Comparison of ENCODE assay signal across 12 cellular contexts in genomic region chr9:137455361-137455991, GRCh38. TPM values are rescaled to one million over a fixed set of nuclear protein-coding genes. Genes with fewer than 3 reads are reported as not detected.
DNase-seq lines count a peak whose midpoint lies in the region; ATAC-seq and TF ChIP-seq lines count a peak whose summit lies in the region.
"Had no signal": no experiment of that assay in that cellular context is flagged by ENCODE, and none has a peak within 500 bp of the region (broad histone marks: within the 10 kb centered on the region; RNA-seq: fewer than 3 reads in every experiment).

No MANE protein-coding gene starts in this region.

- peak overlapping the region; percentile 76 for H3K9ac ChIP-seq in Karpas-422 (ENCODE audit: low read length)

- no peaks in the 10 kb centered on the region for H3K9me3 ChIP-seq in Karpas-422 (ENCODE audit: low read length)
- no peaks in the 10 kb centered on the region for H3K9me3 ChIP-seq in left ventricle myocardium inferior (replicated peaks)
- H3K9me3 ChIP-seq: A549 had no signal

- peak overlapping the region; percentile 39 for H3K4me3 Mint-ChIP-seq in activated CD4-positive, alpha-beta T cell treated with anti-CD3 and anti-CD28 coated beads, Interleukin-2, amount 10 ng/mL, durations not matched to agents 24 days and 14 days

- peak overlapping the region; percentile 90 for H3K27ac ChIP-seq in Karpas-422 (ENCODE audit: low read length)
- peak overlapping the region; percentile 70 for H3K27ac ChIP-seq in left ventricle myocardium inferior (replicated peaks)

- H2AFZ ChIP-seq in Karpas-422 (ENCODE audit: low read length): no peak overlapping the region

- peaks cover 24% of the 10 kb centered on the region for H3K36me3 Mint-ChIP-seq in activated CD4-positive, alpha-beta T cell treated with anti-CD3 and anti-CD28 coated beads, Interleukin-2, amount 10 ng/mL, durations not matched to agents 24 days and 14 days (ENCODE audit: low read depth)

- ATAC-seq in sciatic nerve: no peak
- no peak for ATAC-seq in GM21423 (IDR thresholded peaks at IDR 0.05; ENCODE audit: unreplicated experiment)
- ATAC-seq: A549 had no signal

- TF ChIP-seq CTCF in left ventricle myocardium inferior (IDR thresholded peaks at IDR 0.05; ENCODE audit: borderline replicate concordance) (no peak), GM10266 (IDR thresholded peaks at IDR 0.05; ENCODE audit: control insufficient read depth, insufficient read depth, low read depth, missing control alignments) (no peak)

- H3K79me2 ChIP-seq in Karpas-422 (ENCODE audit: low read length): peaks cover 16% of the 10 kb centered on the region

- H3K4me2 ChIP-seq in Karpas-422 (ENCODE audit: low read depth, low read length, poor library complexity, severe bottlenecking): peak overlapping the region; percentile 64

- H3K4me1 ChIP-seq in Karpas-422 (ENCODE audit: low read length) (peaks cover 56% of the 10 kb centered on the region), left ventricle myocardium inferior (peaks cover 44% of the 10 kb centered on the region)

- no peak overlapping the region for H3K27ac Mint-ChIP-seq in activated CD4-positive, alpha-beta T cell treated with anti-CD3 and anti-CD28 coated beads, Interleukin-2, amount 10 ng/mL, durations not matched to agents 24 days and 14 days
- H3K27ac Mint-ChIP-seq: WTC11 had no signal

- H3K27me3 ChIP-seq in Karpas-422 (ENCODE audit: low read length) (no peaks in the 10 kb centered on the region), left ventricle myocardium inferior (ENCODE audit: low read depth) (no peaks in the 10 kb centered on the region)

- intact Hi-C loops in activated CD4-positive, alpha-beta T cell treated with anti-CD3 and anti-CD28 coated beads, Interleukin-2, amount 10 ng/mL, durations not matched to agents 24 days and 14 days (cut with micrococcal nuclease): loop anchor here (5.0 to 10.0 kb wide), 2 partner anchors 97 to 661 kb away; partner anchors contain the start of genes CCDC183, MRPL41, PNPLA7 and TMEM141
- intact Hi-C loops in left ventricle myocardium inferior (cut with micrococcal nuclease): no loop called here
- intact Hi-C loops in sciatic nerve (cut with DNase I): no loop called here

- peaks cover 12% of the 10 kb centered on the region for H3K36me3 ChIP-seq in Karpas-422 (ENCODE audit: insufficient read depth, low read length)
- peaks cover 13% of the 10 kb centered on the region for H3K36me3 ChIP-seq in left ventricle myocardium inferior

- no peaks in the 10 kb centered on the region for H3K27me3 Mint-ChIP-seq in activated CD4-positive, alpha-beta T cell treated with anti-CD3 and anti-CD28 coated beads, Interleukin-2, amount 10 ng/mL, durations not matched to agents 24 days and 14 days

- DNase-seq in activated CD4-positive, alpha-beta T cell treated with anti-CD3 and anti-CD28 coated beads, Interleukin-2, amount 10 ng/mL, durations not matched to agents 24 days and 14 days: no peak
- DNase-seq in activated CD4-positive, alpha-beta T cell treated with anti-CD3 and anti-CD28 coated beads, Interleukin-2, amount 50 U/mL, for 1 hour: no peak
- DNase-seq in Karpas-422 (peak; percentile 82), left ventricle myocardium inferior (no peak), sciatic nerve (ENCODE audit: low spot score) (peak; percentile 60), GM10266 (ENCODE audit: extremely low spot score) (no peak), globus pallidus (ENCODE audit: low spot score) (no peak)
- DNase-seq: amniotic stem cell, SHP77 had no signal

- H3K4me3 ChIP-seq in Karpas-422 (ENCODE audit: low read length): peak overlapping the region; percentile 71; the same call in 1 of the 2 replicates
- H3K4me3 ChIP-seq in left ventricle myocardium inferior: no peak overlapping the region
- H3K4me3 ChIP-seq: A549 had no signal

- H4K20me1 ChIP-seq in Karpas-422 (ENCODE audit: insufficient read depth, low read depth, low read length): peaks cover 27% of the 10 kb centered on the region

- H3K4me1 Mint-ChIP-seq in activated CD4-positive, alpha-beta T cell treated with anti-CD3 and anti-CD28 coated beads, Interleukin-2, amount 10 ng/mL, durations not matched to agents 24 days and 14 days: peaks cover 25% of the 10 kb centered on the region

- H3K9me2 ChIP-seq in Karpas-422 (replicated peaks; ENCODE audit: insufficient read depth, low read length): no peaks in the 10 kb centered on the region

- no peaks in the 10 kb centered on the region for H3K9me3 Mint-ChIP-seq in activated CD4-positive, alpha-beta T cell treated with anti-CD3 and anti-CD28 coated beads, Interleukin-2, amount 10 ng/mL, durations not matched to agents 24 days and 14 days
- H3K9me3 Mint-ChIP-seq: WTC11 had no signal

RNA-seq across cellular contexts. Expression of gene NSMF, which starts 3.7 kb away (rescaled TPM):
- total RNA-seq in activated CD4-positive, alpha-beta T cell treated with anti-CD3 and anti-CD28 coated beads, Interleukin-2, amount 10 ng/mL, durations not matched to agents 24 days and 14 days: 68.6 and 69.6 TPM in 2 replicates
- 36.4 and 55.4 TPM in 2 replicates for total RNA-seq in Karpas-422 (2014; rRNA removed; shearing (Covaris generic); ENCODE audit: low replicate concordance)
- total RNA-seq in left ventricle myocardium inferior (9.8 TPM), sciatic nerve (50.4 TPM)

RNA-seq across cellular contexts. Expression of gene ENTPD8, which starts 14.3 kb away (rescaled TPM):
- not detected in 2 replicates for total RNA-seq in activated CD4-positive, alpha-beta T cell treated with anti-CD3 and anti-CD28 coated beads, Interleukin-2, amount 10 ng/mL, durations not matched to agents 24 days and 14 days
- not detected in 2 replicates for total RNA-seq in Karpas-422 (2014; rRNA removed; shearing (Covaris generic); ENCODE audit: low replicate concordance)
- total RNA-seq in left ventricle myocardium inferior: not detected
- not detected for total RNA-seq in sciatic nerve

RNA-seq across cellular contexts. Expression of gene NOXA1, which starts 32.3 kb away (rescaled TPM):
- 0.30 and 0.36 TPM in 2 replicates for total RNA-seq in activated CD4-positive, alpha-beta T cell treated with anti-CD3 and anti-CD28 coated beads, Interleukin-2, amount 10 ng/mL, durations not matched to agents 24 days and 14 days
- total RNA-seq in Karpas-422 (2014; rRNA removed; shearing (Covaris generic); ENCODE audit: low replicate concordance): 0.51 TPM in 1 of 2 replicates, not detected in the other
- total RNA-seq in left ventricle myocardium inferior: 2.0 TPM
- 7.4 TPM for total RNA-seq in sciatic nerve

RNA-seq across cellular contexts. Expression of gene EXD3, which starts 32.5 kb away (rescaled TPM):
- 4.4 and 5.2 TPM in 2 replicates for total RNA-seq in activated CD4-positive, alpha-beta T cell treated with anti-CD3 and anti-CD28 coated beads, Interleukin-2, amount 10 ng/mL, durations not matched to agents 24 days and 14 days
- 2.8 and 7.8 TPM in 2 replicates for total RNA-seq in Karpas-422 (2014; rRNA removed; shearing (Covaris generic); ENCODE audit: low replicate concordance)
- total RNA-seq in left ventricle myocardium inferior (9.2 TPM), sciatic nerve (48.1 TPM)

Comparison
In these comparisons a context has a peak if more than half of its experiments do, and no peak if none do; other contexts are left out.
1. DNase-seq: peak in Karpas-422 (single experiment) and sciatic nerve (single experiment); none in activated CD4-positive, alpha-beta T cell treated with anti-CD3 and anti-CD28 coated beads, Interleukin-2, amount 10 ng/mL, durations not matched to agents 24 days and 14 days (single experiment), activated CD4-positive, alpha-beta T cell treated with anti-CD3 and anti-CD28 coated beads, Interleukin-2, amount 50 U/mL, for 1 hour (single experiment), left ventricle myocardium inferior (single experiment), GM10266 (single experiment) and globus pallidus (single experiment).